In genomic region chr1:47931395-47931794, GRCh38 we compare ENCODE assay signal across 11 cellular contexts.
DNase-seq lines count a peak whose midpoint lies in the region; ATAC-seq, FAIRE-seq and TF ChIP-seq lines count a peak whose summit lies in the region.
"Had no signal": no experiment of that assay in that cellular context is flagged by ENCODE, and none has a peak within 500 bp of the region (broad histone marks: within the 10 kb centered on the region; RNA-seq: fewer than 3 reads in every experiment).

No MANE protein-coding gene starts in this region.

- no peak overlapping the region for H3K4me3 ChIP-seq in transverse colon
- H3K4me3 ChIP-seq: BLaER1, pancreas had no signal

- H3K4me1 ChIP-seq in transverse colon, result peaks cover 0 to 9% (median 3%) of the 10 kb centered on the region in 4 donors
- H3K4me1 ChIP-seq: BLaER1, pancreas had no signal

- no peaks in the 10 kb centered on the region for H3K36me3 Mint-ChIP-seq in activated naive CD4-positive, alpha-beta T cell treated with anti-CD3 and anti-CD28 coated beads for 36 hours (ENCODE audit: low read depth)
- H3K36me3 Mint-ChIP-seq in activated naive CD4-positive, alpha-beta T cell treated with anti-CD3 and anti-CD28 coated beads, Interleukin-2, amount 10 ng/mL, durations not matched to agents 7 days and 5 days, result no peaks in the 10 kb centered on the region

- H3K27ac ChIP-seq in transverse colon, result no peak overlapping the region
- H3K27ac ChIP-seq: BLaER1, pancreas had no signal

- TF ChIP-seq EP300 in transverse colon (IDR thresholded peaks at IDR 0.05; ENCODE audit: low read depth), result no peak

- H3K9me3 ChIP-seq in transverse colon, result no peaks in the 10 kb centered on the region
- H3K9me3 ChIP-seq: BLaER1, pancreas had no signal

- CTCF ChIA-PET in activated naive CD4-positive, alpha-beta T cell treated with anti-CD3 and anti-CD28 coated beads for 36 hours (lab: Charles Lee), result no interaction called here
- CTCF ChIA-PET in activated naive CD4-positive, alpha-beta T cell treated with anti-CD3 and anti-CD28 coated beads, Interleukin-2, amount 10 ng/mL, durations not matched to agents 7 days and 5 days (lab: Charles Lee), result no interaction called here

- no peaks in the 10 kb centered on the region for H3K9me3 Mint-ChIP-seq in activated naive CD4-positive, alpha-beta T cell treated with anti-CD3 and anti-CD28 coated beads for 36 hours
- no peaks in the 10 kb centered on the region for H3K9me3 Mint-ChIP-seq in activated naive CD4-positive, alpha-beta T cell treated with anti-CD3 and anti-CD28 coated beads, Interleukin-2, amount 10 ng/mL, durations not matched to agents 7 days and 5 days

- intact Hi-C loops in activated naive CD4-positive, alpha-beta T cell treated with anti-CD3 and anti-CD28 coated beads for 36 hours (cut with micrococcal nuclease), result no loop called here
- intact Hi-C loops in transverse colon (cut with DNase I; ENCODE audit: low total_unique reads), result no loop called here

- no peak for ATAC-seq in GM21447 (IDR thresholded peaks at IDR 0.05; ENCODE audit: unreplicated experiment)

- no peak overlapping the region for H3K4me3 Mint-ChIP-seq in activated naive CD4-positive, alpha-beta T cell treated with anti-CD3 and anti-CD28 coated beads for 36 hours
- no peak overlapping the region for H3K4me3 Mint-ChIP-seq in activated naive CD4-positive, alpha-beta T cell treated with anti-CD3 and anti-CD28 coated beads, Interleukin-2, amount 10 ng/mL, durations not matched to agents 7 days and 5 days

- no peak for FAIRE-seq in HTR-8/SVneo (lab: Jason Lieb, UNC)
- FAIRE-seq: pancreas had no signal

- peak in 4 of 5 experiments; percentile 26 to 55 (median 33) for TF ChIP-seq CTCF in transverse colon (IDR thresholded peaks at IDR 0.05)

- in situ Hi-C loops in transverse colon (cut with MboI; ENCODE audit: low pct_ligation_motif_present in 1 of 4, low pct_unique_long_range_greater_than_20kb in 1 of 4, low sequenced_read_pairs in 3 of 4), result no loop called here

- H3K27me3 Mint-ChIP-seq in activated naive CD4-positive, alpha-beta T cell treated with anti-CD3 and anti-CD28 coated beads for 36 hours (ENCODE audit: low read depth), result peaks cover 5% of the 10 kb centered on the region
- H3K27me3 Mint-ChIP-seq in activated naive CD4-positive, alpha-beta T cell treated with anti-CD3 and anti-CD28 coated beads, Interleukin-2, amount 10 ng/mL, durations not matched to agents 7 days and 5 days, result peaks cover 23% of the 10 kb centered on the region

- H3K36me3 ChIP-seq in transverse colon, result no peaks in the 10 kb centered on the region
- H3K36me3 ChIP-seq: BLaER1, pancreas had no signal

- no peak for TF ChIP-seq POLR2A in transverse colon (IDR thresholded peaks at IDR 0.05)

- H3K27ac Mint-ChIP-seq in activated naive CD4-positive, alpha-beta T cell treated with anti-CD3 and anti-CD28 coated beads for 36 hours, result no peak overlapping the region
- no peak overlapping the region for H3K27ac Mint-ChIP-seq in activated naive CD4-positive, alpha-beta T cell treated with anti-CD3 and anti-CD28 coated beads, Interleukin-2, amount 10 ng/mL, durations not matched to agents 7 days and 5 days

- no peaks in the 10 kb centered on the region for H3K27me3 ChIP-seq in transverse colon
- H3K27me3 ChIP-seq: BLaER1, pancreas had no signal

- no peaks in the 10 kb centered on the region for H3K4me1 Mint-ChIP-seq in activated naive CD4-positive, alpha-beta T cell treated with anti-CD3 and anti-CD28 coated beads for 36 hours (ENCODE audit: low read depth)
- no peaks in the 10 kb centered on the region for H3K4me1 Mint-ChIP-seq in activated naive CD4-positive, alpha-beta T cell treated with anti-CD3 and anti-CD28 coated beads, Interleukin-2, amount 10 ng/mL, durations not matched to agents 7 days and 5 days

- DNase-seq in activated naive CD4-positive, alpha-beta T cell treated with anti-CD3 and anti-CD28 coated beads for 36 hours, result peak; percentile 9
- no peak for DNase-seq in activated naive CD4-positive, alpha-beta T cell treated with anti-CD3 and anti-CD28 coated beads, Interleukin-2, amount 10 ng/mL, durations not matched to agents 7 days and 5 days
- peak; percentile 31 to 72 for DNase-seq in NCI-H526 (lab: John Stamatoyannopoulos, UW)
- DNase-seq in dermis blood vessel endothelial cell, result peak; percentile 63
- peak; percentile 39 for DNase-seq in transverse colon
- no peak for DNase-seq in activated CD4-positive, CD25-positive, alpha-beta regulatory T cell treated with anti-CD3 and anti-CD28 coated beads, Interleukin-2, amount 50 U/mL, for 72 hours
- DNase-seq in HTR-8/SVneo (ENCODE audit: insufficient read length, low spot score), result no peak
- DNase-seq: NCI-H446 had no signal

- WGBS in transverse colon (ENCODE audit: low coverage in 1 of 2), 2 donors, result 61% methylated on average over 5 of the region's 5 CpGs; no CpG with 5 or more reads in 1 of the 2 donors

Comparison
In these comparisons a context has a peak if more than half of its experiments do, and no peak if none do; other contexts are left out.
1. DNase-seq: peak in activated naive CD4-positive, alpha-beta T cell treated with anti-CD3 and anti-CD28 coated beads for 36 hours (single experiment), NCI-H526 (2 of 2), dermis blood vessel endothelial cell (single experiment) and transverse colon (single experiment); none in activated naive CD4-positive, alpha-beta T cell treated with anti-CD3 and anti-CD28 coated beads, Interleukin-2, amount 10 ng/mL, durations not matched to agents 7 days and 5 days (single experiment), activated CD4-positive, CD25-positive, alpha-beta regulatory T cell treated with anti-CD3 and anti-CD28 coated beads, Interleukin-2, amount 50 U/mL, for 72 hours (single experiment) and HTR-8/SVneo (single experiment).